ENCODE assay signal across 23 cellular contexts in genomic region chr7:72674394-72674793, GRCh38.
"Had no signal": no experiment of that assay in that cellular context is flagged by ENCODE, and none has a peak within 500 bp of the region (broad histone marks: within the 10 kb centered on the region; RNA-seq: fewer than 3 reads in every experiment).

No MANE protein-coding gene starts in this region.

- H3K27ac Mint-ChIP-seq: activated CD4-positive, alpha-beta memory T cell treated with anti-CD3 and anti-CD28 coated beads for 36 hours; activated naive CD8-positive, alpha-beta T cell treated with anti-CD3 and anti-CD28 coated beads, Interleukin-2, amount 50 U/mL, for 24 hours; activated T-cell treated with anti-CD3 and anti-CD28 coated beads, Interleukin-2, amount 50 U/mL, for 72 hours; dendritic cell treated with granulocyte-macrophage colony-stimulating factor and Interleukin-4, amounts not matched to agents 40 ng/mL and 50 ng/mL, for 4 days; natural killer cell; T-helper 17 cell had no signal

- H3K4me3 Mint-ChIP-seq: activated CD4-positive, alpha-beta memory T cell treated with anti-CD3 and anti-CD28 coated beads for 36 hours; activated naive CD8-positive, alpha-beta T cell treated with anti-CD3 and anti-CD28 coated beads, Interleukin-2, amount 50 U/mL, for 24 hours; activated T-cell treated with anti-CD3 and anti-CD28 coated beads, Interleukin-2, amount 50 U/mL, for 72 hours; dendritic cell treated with granulocyte-macrophage colony-stimulating factor and Interleukin-4, amounts not matched to agents 40 ng/mL and 50 ng/mL, for 4 days; natural killer cell; stimulated activated naive CD8-positive, alpha-beta T cell treated with anti-CD3 and anti-CD28 coated beads, Interleukin-15, amount 100 ng/mL, for 72 hours; T-helper 17 cell had no signal

- DNase-seq: activated CD4-positive, alpha-beta memory T cell treated with anti-CD3 and anti-CD28 coated beads for 36 hours; activated CD4-positive, alpha-beta T cell treated with anti-CD3 and anti-CD28 coated beads for 48 hours; activated effector memory CD4-positive, alpha-beta T cell treated with Interleukin-2 at 50 U/mL for 16 hours; activated naive CD4-positive, alpha-beta T cell treated with anti-CD3 and anti-CD28 coated beads, Interleukin-2, amount 50 U/mL, for 16 hours; activated naive CD8-positive, alpha-beta T cell treated with anti-CD3 and anti-CD28 coated beads, Interleukin-2, amount 50 U/mL, for 24 hours; activated T-cell treated with anti-CD3 and anti-CD28 coated beads, Interleukin-2, amount 50 U/mL, for 72 hours; effector CD4-positive, alpha-beta T cell; heart right ventricle; kidney; midbrain; natural killer cell; ovary; right cardiac atrium; stimulated activated CD4-positive, alpha-beta T cell treated with anti-CD3 and anti-CD28 coated beads, Interleukin-12 subunit alpha, Interleukin-12 subunit beta, amount 100 ng/mL, for 4 hours; stimulated activated CD4-positive, alpha-beta T cell treated with anti-CD3 and anti-CD28 coated beads, Interleukin-4, amount 100 ng/mL, for 4 hours; stimulated activated naive CD8-positive, alpha-beta T cell treated with anti-CD3 and anti-CD28 coated beads, Interleukin-15, amount 100 ng/mL, for 72 hours; SW 1271; T-helper 17 cell; tibial artery had no signal

- FAIRE-seq: kidney had no signal

- H3K9me3 ChIP-seq: esophagus muscularis mucosa, heart right ventricle, ovary, prostate gland, tibial artery had no signal

- ATAC-seq: activated naive CD8-positive, alpha-beta T cell treated with anti-CD3 and anti-CD28 coated beads, Interleukin-2, amount 50 U/mL, for 24 hours; activated T-cell treated with anti-CD3 and anti-CD28 coated beads, Interleukin-2, amount 50 U/mL, for 72 hours; heart right ventricle; left lobe of liver; natural killer cell; right cardiac atrium; stimulated activated naive CD8-positive, alpha-beta T cell treated with anti-CD3 and anti-CD28 coated beads, Interleukin-15, amount 100 ng/mL, for 72 hours; T-helper 17 cell had no signal

- H3K4me1 Mint-ChIP-seq: activated naive CD8-positive, alpha-beta T cell treated with anti-CD3 and anti-CD28 coated beads, Interleukin-2, amount 50 U/mL, for 24 hours; natural killer cell; stimulated activated naive CD8-positive, alpha-beta T cell treated with anti-CD3 and anti-CD28 coated beads, Interleukin-15, amount 100 ng/mL, for 72 hours had no signal

- H3K27me3 Mint-ChIP-seq: activated CD4-positive, alpha-beta memory T cell treated with anti-CD3 and anti-CD28 coated beads for 36 hours; activated naive CD8-positive, alpha-beta T cell treated with anti-CD3 and anti-CD28 coated beads, Interleukin-2, amount 50 U/mL, for 24 hours; dendritic cell treated with granulocyte-macrophage colony-stimulating factor and Interleukin-4, amounts not matched to agents 40 ng/mL and 50 ng/mL, for 4 days; stimulated activated naive CD8-positive, alpha-beta T cell treated with anti-CD3 and anti-CD28 coated beads, Interleukin-15, amount 100 ng/mL, for 72 hours; T-helper 17 cell had no signal

- H3K4me3 ChIP-seq: esophagus muscularis mucosa, heart right ventricle, ovary, prostate gland, tibial artery had no signal

- H3K36me3 Mint-ChIP-seq: natural killer cell had no signal

- H3K36me3 ChIP-seq: esophagus muscularis mucosa, ovary, prostate gland, tibial artery had no signal

- H3K27ac ChIP-seq: esophagus muscularis mucosa, heart right ventricle, ovary, prostate gland, tibial artery had no signal

- H3K4me1 ChIP-seq: heart right ventricle, prostate gland, tibial artery had no signal

- H3K27me3 ChIP-seq: esophagus muscularis mucosa, heart right ventricle, ovary, tibial artery had no signal

- H3K9me3 Mint-ChIP-seq: activated CD4-positive, alpha-beta memory T cell treated with anti-CD3 and anti-CD28 coated beads for 36 hours; activated naive CD8-positive, alpha-beta T cell treated with anti-CD3 and anti-CD28 coated beads, Interleukin-2, amount 50 U/mL, for 24 hours; activated T-cell treated with anti-CD3 and anti-CD28 coated beads, Interleukin-2, amount 50 U/mL, for 72 hours; dendritic cell treated with granulocyte-macrophage colony-stimulating factor and Interleukin-4, amounts not matched to agents 40 ng/mL and 50 ng/mL, for 4 days; natural killer cell; stimulated activated naive CD8-positive, alpha-beta T cell treated with anti-CD3 and anti-CD28 coated beads, Interleukin-15, amount 100 ng/mL, for 72 hours had no signal
